9 cellular contexts compared by ENCODE assay signal in genomic region chr6:56549014-56549413, GRCh38.
DNase-seq lines count a peak whose midpoint lies in the region; ATAC-seq and TF ChIP-seq lines count a peak whose summit lies in the region.
"Had no signal": no experiment of that assay in that cellular context is flagged by ENCODE, and none has a peak within 500 bp of the region (broad histone marks: within the 10 kb centered on the region; RNA-seq: fewer than 3 reads in every experiment).

No MANE protein-coding gene starts in this region.

- H3K36me3 ChIP-seq in liver (ENCODE audit: control insufficient read depth in 4 of 4, insufficient read depth in 3 of 4, low read depth in 1 of 4, low read length in 3 of 4): peaks cover 0 to 15% (median 6%) of the 10 kb centered on the region in 4 donors

- TF ChIP-seq RAD21 in liver (IDR thresholded peaks at IDR 0.05): peak; percentile 71 to 77

- in situ Hi-C loops in astrocyte of the spinal cord (cut with HindIII; ENCODE audit: low sequenced_read_pairs): no loop called here

- no peaks in the 10 kb centered on the region for H3K27me3 ChIP-seq in liver (ENCODE audit: control insufficient read depth in 4 of 4, insufficient read depth in 4 of 4, low read length in 3 of 4)

- no peak overlapping the region for H3K4me3 ChIP-seq in astrocyte of the spinal cord (ENCODE audit: low read depth, low read length)
- no peak overlapping the region for H3K4me3 ChIP-seq in liver (ENCODE audit: low read depth in 1 of 3, low read length in 3 of 3)

- TF ChIP-seq CTCF in astrocyte of the spinal cord (IDR thresholded peaks at IDR 0.05; ENCODE audit: low read depth, low read length) (peak; percentile 3), liver (IDR thresholded peaks at IDR 0.05; ENCODE audit: low read depth, low read length, missing input control) (peak; percentile 27)

- no peak for DNase-seq in left cardiac atrium
- no peak for DNase-seq in left ventricle myocardium superior
- no peak for DNase-seq in astrocyte of the spinal cord (ENCODE audit: low read depth, low spot score)
- DNase-seq in stimulated activated naive CD4-positive, alpha-beta T cell treated with Interleukin-2 at 50 U/mL for 16 hours (lab: John Stamatoyannopoulos, UW): no peak
- DNase-seq in iPS-NIHi11 (ENCODE audit: low spot score): no peak
- DNase-seq in stimulated activated naive CD8-positive, alpha-beta T cell treated with anti-CD3 and anti-CD28 coated beads, Interleukin-15, Interleukin-2, amounts not matched to agents 100 U/mL and 50 U/mL, for 24 hours: no peak
- DNase-seq: posterior cingulate gyrus had no signal

- H3K9ac ChIP-seq in liver (ENCODE audit: low read depth in 1 of 2, low read length in 2 of 2): no peak overlapping the region

- ATAC-seq in left cardiac atrium (peak; percentile 48 to 57), left ventricle myocardium superior (no peak), GM21360 (IDR thresholded peaks at IDR 0.05; ENCODE audit: unreplicated experiment) (no peak)
- no peak for ATAC-seq in stimulated activated naive CD8-positive, alpha-beta T cell treated with anti-CD3 and anti-CD28 coated beads, Interleukin-15, Interleukin-2, amounts not matched to agents 100 U/mL and 50 U/mL, for 24 hours

- no peaks in the 10 kb centered on the region for H3K9me3 ChIP-seq in liver (ENCODE audit: control insufficient read depth in 4 of 4, low read length in 3 of 4)

- no peak overlapping the region for H3K27ac ChIP-seq in liver (ENCODE audit: low read depth in 1 of 2, low read length in 2 of 2)

- H3K4me1 ChIP-seq in liver (ENCODE audit: control insufficient read depth in 4 of 4, insufficient read depth in 4 of 4, low read length in 3 of 4): peaks cover 3 to 35% (median 12%) of the 10 kb centered on the region in 4 donors

- intact Hi-C loops in left cardiac atrium (cut with DNase I): no loop called here
- intact Hi-C loops in left ventricle myocardium superior (cut with micrococcal nuclease): no loop called here

- WGBS in liver: 61% methylated on average over 2 of the region's 2 CpGs

TF ChIP-seq in liver, 16 proteins besides CTCF, POLR2A, EP300 and RAD21:
- no peak for TF ChIP-seq MAX (IDR thresholded peaks at IDR 0.05)
- TF ChIP-seq ZBTB33 (IDR thresholded peaks at IDR 0.05): no peak
- TF ChIP-seq RXRA (IDR thresholded peaks at IDR 0.05): no peak
- no peak for TF ChIP-seq ATF3 (IDR thresholded peaks at IDR 0.05)
- TF ChIP-seq HNF4A (conservative IDR thresholded peaks at IDR 0.05): no peak
- no peak for TF ChIP-seq TAF1 (conservative IDR thresholded peaks at IDR 0.05)
- TF ChIP-seq FOXA1 (IDR thresholded peaks at IDR 0.05): no peak
- no peak for TF ChIP-seq REST (IDR thresholded peaks at IDR 0.05)
- TF ChIP-seq JUND (IDR thresholded peaks at IDR 0.05): no peak
- TF ChIP-seq FOXA2 (IDR thresholded peaks at IDR 0.05): no peak
- no peak for TF ChIP-seq EGR1 (IDR thresholded peaks at IDR 0.05; ENCODE audit: low read depth in 2 of 2)
- no peak for TF ChIP-seq SP1 (IDR thresholded peaks at IDR 0.05)
- TF ChIP-seq YY1 (IDR thresholded peaks at IDR 0.05): no peak
- TF ChIP-seq HNF4G (IDR thresholded peaks at IDR 0.05): no peak
- no peak for TF ChIP-seq NR2F2 (IDR thresholded peaks at IDR 0.05)
- TF ChIP-seq GABPA (IDR thresholded peaks at IDR 0.05 in 1 of 2, conservative IDR thresholded peaks at IDR 0.05 in 1 of 2): no peak

Comparison
In these comparisons a context has a peak if more than half of its experiments do, and no peak if none do; other contexts are left out.
1. ATAC-seq: peak in left cardiac atrium (2 of 2); none in left ventricle myocardium superior (single experiment), GM21360 (single experiment) and stimulated activated naive CD8-positive, alpha-beta T cell treated with anti-CD3 and anti-CD28 coated beads, Interleukin-15, Interleukin-2, amounts not matched to agents 100 U/mL and 50 U/mL, for 24 hours (single experiment).